9 cellular contexts compared by ENCODE assay signal in the genomic region with DNA sequence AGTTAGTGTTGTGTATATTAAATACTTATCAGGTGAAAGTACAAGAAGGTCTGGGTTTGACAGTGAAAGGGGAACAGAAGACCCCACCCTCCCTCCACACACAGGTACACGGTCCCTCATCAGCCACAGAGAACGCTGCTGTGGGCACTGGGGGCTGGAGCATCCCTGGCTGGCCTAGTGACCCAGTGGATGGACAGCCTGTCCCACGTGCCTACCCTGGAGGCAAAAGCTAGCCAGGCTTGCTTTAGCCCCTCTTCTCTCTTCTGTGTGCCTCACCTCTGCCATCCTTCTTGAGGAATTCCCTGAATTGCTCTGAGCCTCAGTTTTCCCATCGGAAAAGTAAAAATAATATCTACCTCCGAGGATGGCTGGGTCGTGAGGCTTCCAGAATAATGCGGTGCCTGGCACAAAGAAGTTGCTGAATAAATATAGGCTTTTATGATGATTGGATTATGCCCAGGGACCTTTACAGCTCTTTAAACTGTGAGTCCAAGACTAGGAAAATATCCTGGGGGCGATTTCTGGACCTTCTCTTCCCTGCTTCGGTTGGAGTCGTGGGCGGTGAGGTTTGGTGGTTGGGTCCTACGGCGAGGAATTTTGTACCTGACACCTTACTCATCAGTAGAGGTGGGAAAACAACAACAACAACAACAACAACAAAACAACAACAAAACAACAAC. TPM values are rescaled to one million over a fixed set of nuclear protein-coding genes. Genes with fewer than 3 reads are reported as not detected.
DNase-seq lines count a peak whose midpoint lies in the region; TF ChIP-seq lines count a peak whose summit lies in the region.
"Had no signal": no experiment of that assay in that cellular context is flagged by ENCODE, and none has a peak within 500 bp of the region (broad histone marks: within the 10 kb centered on the region; RNA-seq: fewer than 3 reads in every experiment).

No MANE protein-coding gene starts in this region.

- H3K4me1 ChIP-seq in iPS DF 6.9 (ENCODE audit: control insufficient read depth, insufficient read depth, low read length): peaks cover 3% of the 10 kb centered on the region; the same call in 1 of the 2 replicates

- no peaks in the 10 kb centered on the region for H3K36me3 ChIP-seq in iPS DF 6.9 (ENCODE audit: control insufficient read depth, insufficient read depth, low read length)

- DNase-seq in NCI-H1417 (lab: John Stamatoyannopoulos, UW): peak in 2 of 3 experiments; percentile 22 to 30
- no peak for DNase-seq in NCI-H1417 treated with DMSO at 0.1 percent for 48 hours (lab: John Stamatoyannopoulos, UW)
- DNase-seq in iPS DF 6.9 (ENCODE audit: low read depth, low spot score): no peak
- peak; percentile 24 for DNase-seq in renal cortical epithelial cell (ENCODE audit: low read depth)
- DNase-seq in kidney glomerular epithelial cell (lab: John Stamatoyannopoulos, UW): no peak
- DNase-seq in central memory CD4-positive, alpha-beta T cell: no peak
- no peak for DNase-seq in SHP77 treated with DMSO at 0.1 percent for 48 hours (lab: John Stamatoyannopoulos, UW)
- DNase-seq: 8988T had no signal

- TF ChIP-seq CTCF in VCaP (conservative IDR thresholded peaks at IDR 0.05): no peak

- H3K27me3 ChIP-seq in iPS DF 6.9 (ENCODE audit: control insufficient read depth, insufficient read depth, low read length): no peaks in the 10 kb centered on the region

- no peaks in the 10 kb centered on the region for H3K9me3 ChIP-seq in iPS DF 6.9 (ENCODE audit: control insufficient read depth, insufficient read depth, low read length)

- no CpG with 5 or more reads among the region's 13 CpGs for WGBS in iPS DF 6.9 (ENCODE audit: insufficient coverage, insufficient read length)

- peak overlapping the region; percentile 79; the same call in 1 of the 2 replicates for H3K4me3 ChIP-seq in iPS DF 6.9 (ENCODE audit: low read length)

- H3K27ac ChIP-seq in VCaP (peak overlapping the region; percentile 77), iPS DF 6.9 (ENCODE audit: low read length) (no peak overlapping the region)

RNA-seq across cellular contexts. Expression of a gene that starts 0.9 kb away (rescaled TPM):
- total RNA-seq in renal cortical epithelial cell: 4.0 and 6.1 TPM in 2 replicates

RNA-seq across cellular contexts. Expression of a gene that starts 43.2 kb away (rescaled TPM):
- total RNA-seq in renal cortical epithelial cell: 0.05 TPM in 1 of 2 replicates, not detected in the other

Comparison
In these comparisons a context has a peak if more than half of its experiments do, and no peak if none do; other contexts are left out.
1. DNase-seq: peak in NCI-H1417 (2 of 3) and renal cortical epithelial cell (single experiment); none in NCI-H1417 treated with DMSO at 0.1 percent for 48 hours (single experiment), iPS DF 6.9 (single experiment), kidney glomerular epithelial cell (single experiment), central memory CD4-positive, alpha-beta T cell (single experiment) and SHP77 treated with DMSO at 0.1 percent for 48 hours (single experiment).